20 cellular contexts compared by ENCODE assay signal in the genomic region with DNA sequence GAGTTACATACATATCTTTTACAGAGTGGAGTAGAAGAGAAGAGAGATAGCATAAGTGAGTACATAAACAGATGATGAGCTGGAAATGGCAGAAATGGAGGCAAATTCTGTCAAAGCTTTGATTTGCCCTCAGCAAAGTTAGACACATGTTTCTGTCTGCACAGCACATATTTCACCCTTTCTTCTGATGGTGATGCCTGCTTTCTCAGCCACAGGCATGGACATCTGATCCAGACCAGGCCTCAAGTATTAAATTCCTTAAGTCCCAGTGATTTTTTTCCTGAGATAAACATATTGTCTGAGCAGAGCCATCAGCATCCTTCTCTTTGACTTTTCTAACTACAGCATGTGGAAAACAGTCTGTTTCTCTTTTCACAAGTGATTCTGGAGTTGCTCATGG.
"Had no signal": no experiment of that assay in that cellular context is flagged by ENCODE, and none has a peak within 500 bp of the region (broad histone marks: within the 10 kb centered on the region; RNA-seq: fewer than 3 reads in every experiment).

No MANE protein-coding gene starts in this region.

- H3K4me1 Mint-ChIP-seq: memory B cell; neural crest cell; stimulated activated effector memory CD8-positive, alpha-beta T cell treated with anti-CD3 and anti-CD28 coated beads, Interleukin-12 subunit alpha, Interleukin-12 subunit beta, amount 100 ng/mL, for 72 hours had no signal

- H3K9me3 Mint-ChIP-seq: memory B cell; natural killer cell; neural crest cell; stimulated activated effector memory CD8-positive, alpha-beta T cell treated with anti-CD3 and anti-CD28 coated beads, Interleukin-12 subunit alpha, Interleukin-12 subunit beta, amount 100 ng/mL, for 72 hours; type B pancreatic cell had no signal

- H3K4me3 Mint-ChIP-seq: memory B cell; natural killer cell; neural crest cell; stimulated activated effector memory CD8-positive, alpha-beta T cell treated with anti-CD3 and anti-CD28 coated beads, Interleukin-12 subunit alpha, Interleukin-12 subunit beta, amount 100 ng/mL, for 72 hours; type B pancreatic cell had no signal

- H3K36me3 Mint-ChIP-seq: memory B cell; natural killer cell; stimulated activated effector memory CD8-positive, alpha-beta T cell treated with anti-CD3 and anti-CD28 coated beads, Interleukin-12 subunit alpha, Interleukin-12 subunit beta, amount 100 ng/mL, for 72 hours; type B pancreatic cell had no signal

- H3K27ac Mint-ChIP-seq: memory B cell; natural killer cell; stimulated activated effector memory CD8-positive, alpha-beta T cell treated with anti-CD3 and anti-CD28 coated beads, Interleukin-12 subunit alpha, Interleukin-12 subunit beta, amount 100 ng/mL, for 72 hours; type B pancreatic cell had no signal

- DNase-seq: dorsolateral prefrontal cortex; effector memory CD4-positive, alpha-beta T cell; foreskin fibroblast; kidney; left cardiac atrium; left ventricle myocardium inferior; lower lobe of right lung; midbrain; natural killer cell; ovary; sigmoid colon; small intestine; stimulated activated CD4-positive, alpha-beta T cell treated with anti-CD3 and anti-CD28 coated beads, Interleukin-4, amount 100 ng/mL, for 1 hour; stimulated activated CD8-positive, alpha-beta memory T cell treated with anti-CD3 and anti-CD28 coated beads, Interleukin-4, amount 100 ng/mL, for 48 hours; stimulated activated naive CD8-positive, alpha-beta T cell treated with anti-CD3 and anti-CD28 coated beads, Interleukin-15, Interleukin-2, amounts not matched to agents 100 U/mL and 50 U/mL, for 24 hours; thyroid gland had no signal
